In the genomic region with DNA sequence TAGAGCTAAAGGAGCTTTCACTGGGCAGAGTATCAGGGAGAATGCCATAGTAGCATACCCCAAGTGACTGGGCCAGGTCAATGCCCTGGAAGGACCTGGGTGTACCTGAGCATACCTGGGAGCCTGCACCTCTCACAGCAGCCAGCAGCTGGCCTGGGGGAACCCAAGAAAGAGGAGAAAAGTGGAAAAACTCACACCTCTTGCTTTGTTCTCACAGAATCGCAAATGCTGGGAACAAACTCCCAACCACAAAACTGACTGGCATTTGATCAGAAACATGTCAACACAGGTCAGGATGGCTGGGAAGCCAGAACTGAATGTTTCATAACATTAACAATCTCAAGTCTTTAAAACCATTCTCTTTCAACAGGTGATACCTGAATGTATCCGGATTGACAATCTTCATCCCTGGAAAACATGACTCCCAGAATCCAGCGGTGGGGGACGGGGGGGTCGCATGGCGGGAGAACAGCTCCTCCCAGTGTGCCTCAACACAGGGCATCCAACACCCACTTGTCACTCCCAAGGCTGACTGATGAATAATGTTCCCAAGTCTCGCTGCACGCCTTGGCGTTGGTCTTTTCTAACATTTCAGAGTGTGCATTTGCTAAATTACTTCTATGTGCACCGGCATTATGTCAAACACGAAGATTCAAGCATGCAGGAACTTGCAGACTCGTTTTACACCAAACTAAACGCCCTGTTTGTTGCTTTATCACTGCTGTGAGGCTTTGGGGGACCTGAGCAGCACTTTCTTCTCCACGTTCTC, we compare ENCODE assay signal across 14 cellular contexts.
DNase-seq lines count a peak whose midpoint lies in the region; TF ChIP-seq lines count a peak whose summit lies in the region.
"Had no signal": no experiment of that assay in that cellular context is flagged by ENCODE, and none has a peak within 500 bp of the region (broad histone marks: within the 10 kb centered on the region; RNA-seq: fewer than 3 reads in every experiment).

No MANE protein-coding gene starts in this region.

- DNase-seq in amniotic epithelial cell (ENCODE audit: low read depth) (peak; percentile 51), iris pigment epithelial cell (ENCODE audit: low read depth) (peak; percentile 61), epidermal melanocyte (ENCODE audit: insufficient read length, low spot score) (no peak), HUDEP-2 (lab: John Stamatoyannopoulos, UW; ENCODE audit: unreplicated experiment in 76 of 76) (no peak), NOMO-1 (lab: John Stamatoyannopoulos, UW; ENCODE audit: unreplicated experiment in 2 of 2) (no peak)
- DNase-seq: activated CD8-positive, alpha-beta memory T cell treated with anti-CD3 and anti-CD28 coated beads, Interleukin-2, amount 50 U/mL, for 48 hours; dermis blood vessel endothelial cell; foreskin melanocyte; NCI-H2081; stimulated activated CD4-positive, alpha-beta T cell treated with anti-CD3 and anti-CD28 coated beads, Interleukin-4, amount 100 ng/mL, for 24 hours had no signal

- CTCF ChIA-PET in HEK293 (lab: Yijun Ruan, JAX), result interaction anchor here (0.5 kb wide), 1 partner anchor 998 kb away, joined by 3 read pairs; no protein-coding TSS in a partner anchor

- no peaks in the 10 kb centered on the region for H3K9me3 ChIP-seq in HEK293 (ENCODE audit: control insufficient read depth, insufficient read depth, low read depth, low read length)
- H3K9me3 ChIP-seq: SJSA1 had no signal

- POLR2A ChIA-PET in HEK293 (lab: Yijun Ruan, JAX), result no interaction called here

- H3K27ac ChIP-seq in HEK293 (ENCODE audit: extremely low read depth, low read depth, low read length), result no peak overlapping the region
- H3K27ac ChIP-seq in skin epidermis, result peak overlapping the region in 20 of 21 experiments; percentile 6 to 85 (median 68)
- H3K27ac ChIP-seq: HL-60, SJSA1 had no signal

- H3K4me3 ChIP-seq in HEK293 (ENCODE audit: low read depth, low read length), result no peak overlapping the region
- peak overlapping the region in 1 of 7 experiments; percentile 0 for H3K4me3 ChIP-seq in skin epidermis
- H3K4me3 ChIP-seq: SJSA1 had no signal

- TF ChIP-seq CTCF in HEK293 (tag by site-specific recombination; IDR thresholded peaks at IDR 0.05), result no peak

- peaks cover 9 to 14% of the 10 kb centered on the region in 2 experiments for H3K36me3 ChIP-seq in HEK293 (ENCODE audit: control insufficient read depth in 2 of 2, insufficient read depth in 1 of 2, low read length in 2 of 2)

- 0 out of 2 replicates have a peak, but pooled peaks cover 4% of the 10 kb centered on the region for H3K4me1 ChIP-seq in HEK293 (ENCODE audit: control insufficient read depth, insufficient read depth, low read length)
- H3K4me1 ChIP-seq: SJSA1 had no signal

TF ChIP-seq in HEK293, 187 proteins besides CTCF, POLR2A, EP300 and RAD21:
- TF ChIP-seq ZSCAN23 (tag by site-specific recombination; IDR thresholded peaks at IDR 0.05) (no peak), SCRT2 (tag by site-specific recombination; IDR thresholded peaks at IDR 0.05) (peak; percentile 44; the same call in 1 of the 2 replicates)

Comparison
In these comparisons a context has a peak if more than half of its experiments do, and no peak if none do; other contexts are left out.
1. DNase-seq: peak in amniotic epithelial cell (single experiment) and iris pigment epithelial cell (single experiment); none in epidermal melanocyte (single experiment), HUDEP-2 (0 of 76) and NOMO-1 (0 of 2).